Comparison of ENCODE assay signal across 10 cellular contexts in genomic region chr9:105053209-105053652, GRCh38.
A peak's percentile ranks its signal among the peaks of the same experiment; 100 is the strongest.
DNase-seq lines count a peak whose midpoint lies in the region; ATAC-seq, FAIRE-seq and TF ChIP-seq lines count a peak whose summit lies in the region.
"Had no signal": no experiment of that assay in that cellular context is flagged by ENCODE, and none has a peak within 500 bp of the region (broad histone marks: within the 10 kb centered on the region; RNA-seq: fewer than 3 reads in every experiment).

No MANE protein-coding gene starts in this region.

- H3K27me3 Mint-ChIP-seq in astrocyte (ENCODE audit: low read depth, unreplicated experiment): no peaks in the 10 kb centered on the region

- peak overlapping the region; percentile 32 for H3K9ac ChIP-seq in astrocyte (ENCODE audit: low read length)

- H3K27ac ChIP-seq in astrocyte (ENCODE audit: low read depth, low read length): peak overlapping the region; percentile 80
- H3K27ac ChIP-seq: 22Rv1 had no signal

- peak overlapping the region; percentile 34 for H3K4me2 ChIP-seq in astrocyte (ENCODE audit: low read length)

- H3K27ac Mint-ChIP-seq in astrocyte (ENCODE audit: unreplicated experiment): peak overlapping the region; percentile 87
- H3K27ac Mint-ChIP-seq: nephron had no signal

- TF ChIP-seq CTCF in astrocyte (IDR thresholded peaks at IDR 0.05; ENCODE audit: insufficient read depth, low read depth, low read length): no peak

- no peak for ATAC-seq in HG03175 (IDR thresholded peaks at IDR 0.05; ENCODE audit: unreplicated experiment)

- peaks cover 8% of the 10 kb centered on the region for H3K9me3 Mint-ChIP-seq in astrocyte (ENCODE audit: unreplicated experiment)

- H3K4me3 Mint-ChIP-seq in astrocyte (ENCODE audit: unreplicated experiment): peak overlapping the region; percentile 2
- H3K4me3 Mint-ChIP-seq: nephron had no signal

- H3K4me1 Mint-ChIP-seq in astrocyte (ENCODE audit: low read depth, unreplicated experiment): peaks cover 40% of the 10 kb centered on the region

- peaks cover 18% of the 10 kb centered on the region for H3K4me1 ChIP-seq in astrocyte (ENCODE audit: insufficient read depth, low read length)

- no peaks in the 10 kb centered on the region for H3K36me3 ChIP-seq in astrocyte (ENCODE audit: insufficient read depth, low read length)

- H3K4me3 ChIP-seq in astrocyte (ENCODE audit: insufficient read depth, low read depth, low read length): no peak overlapping the region

- DNase-seq in DMS53 (lab: John Stamatoyannopoulos, UW) (peak; percentile 10), DMS53 treated with DMSO at 0.1 percent for 48 hours (lab: John Stamatoyannopoulos, UW; ENCODE audit: unreplicated experiment) (no peak), M059J (ENCODE audit: low read depth) (peak; percentile 87), astrocyte (ENCODE audit: low read depth) (peak; percentile 92), NCI-H524 (lab: John Stamatoyannopoulos, UW) (no peak), iPS-NIHi7 (ENCODE audit: extremely low spot score) (no peak)
- DNase-seq in stimulated activated CD4-positive, alpha-beta T cell treated with anti-CD3 and anti-CD28 coated beads, Interleukin-12 subunit alpha, Interleukin-12 subunit beta, amount 100 ng/mL, for 24 hours (ENCODE audit: low read depth in 2 of 2): peak; percentile 30 to 48

- no peaks in the 10 kb centered on the region for H3K9me3 ChIP-seq in astrocyte (ENCODE audit: insufficient read depth, low read depth, low read length)

- peak; percentile 86 for FAIRE-seq in astrocyte (lab: Jason Lieb, UNC)

- no peaks in the 10 kb centered on the region for H3K79me2 ChIP-seq in astrocyte (ENCODE audit: insufficient read depth, low read length)

- peaks cover 5% of the 10 kb centered on the region for H3K36me3 Mint-ChIP-seq in astrocyte (ENCODE audit: low read depth, unreplicated experiment)

- H3K27me3 ChIP-seq in astrocyte (ENCODE audit: insufficient read depth, low read length): no peaks in the 10 kb centered on the region

- no peak overlapping the region for H2AFZ ChIP-seq in astrocyte (ENCODE audit: low read depth, low read length)

- no peaks in the 10 kb centered on the region for H4K20me1 ChIP-seq in astrocyte (ENCODE audit: insufficient read depth, low read length)

Comparison
In these comparisons a context has a peak if more than half of its experiments do, and no peak if none do; other contexts are left out.
1. DNase-seq: peak in DMS53 (single experiment), M059J (single experiment), astrocyte (single experiment) and stimulated activated CD4-positive, alpha-beta T cell treated with anti-CD3 and anti-CD28 coated beads, Interleukin-12 subunit alpha, Interleukin-12 subunit beta, amount 100 ng/mL, for 24 hours (2 of 2); none in DMS53 treated with DMSO at 0.1 percent for 48 hours (single experiment), NCI-H524 (0 of 2) and iPS-NIHi7 (single experiment).